In the genomic region with DNA sequence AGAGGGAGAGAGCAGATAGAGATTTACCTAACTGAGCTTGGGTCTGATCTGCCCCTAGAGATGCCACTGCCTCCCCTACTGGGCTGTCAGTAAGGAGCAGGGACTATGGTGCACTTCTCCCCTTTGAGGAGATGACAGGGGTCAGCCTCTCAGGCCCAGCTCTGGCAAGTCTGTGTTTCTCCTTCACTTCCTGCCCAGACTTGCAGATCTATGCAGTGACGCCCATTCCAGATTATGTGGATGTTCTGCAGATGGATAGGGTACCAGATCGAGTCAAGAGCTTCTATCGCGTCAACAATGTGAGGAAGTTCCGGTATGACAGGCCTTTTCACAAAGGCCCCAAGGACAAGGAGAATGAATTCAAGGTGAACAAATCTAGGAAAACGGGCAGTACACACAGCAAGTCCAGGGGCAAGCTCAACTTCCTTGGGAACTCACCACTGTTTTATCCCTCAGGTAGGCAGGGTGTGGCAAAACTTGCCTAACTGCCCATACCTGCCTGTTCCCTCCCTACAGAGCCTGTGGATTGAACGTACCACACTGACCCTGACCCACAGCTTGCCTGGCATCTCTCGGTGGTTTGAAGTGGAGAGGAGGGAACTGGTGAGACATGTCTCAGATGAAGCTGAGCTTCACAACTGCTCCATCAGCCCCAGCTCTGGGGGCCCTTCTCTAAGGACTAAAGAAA, we compare ENCODE assay signal across 24 cellular contexts.
"Had no signal": no experiment of that assay in that cellular context is flagged by ENCODE, and none has a peak within 500 bp of the region (broad histone marks: within the 10 kb centered on the region; RNA-seq: fewer than 3 reads in every experiment).

No MANE protein-coding gene starts in this region.

- H3K4me1 ChIP-seq: body of pancreas, heart left ventricle, right lobe of liver, testis had no signal

- DNase-seq: activated CD4-positive, alpha-beta memory T cell treated with anti-CD3 and anti-CD28 coated beads for 36 hours; activated CD4-positive, alpha-beta T cell treated with anti-CD3 and anti-CD28 coated beads for 48 hours; activated CD4-positive, CD25-positive, alpha-beta regulatory T cell; activated gamma-delta T cell treated with Interleukin-2 at 50 U/mL for 16 hours; activated T-cell treated with anti-CD3 and anti-CD28 coated beads, Interleukin-2, amount 50 U/mL, for 72 hours; anterior cingulate cortex; body of pancreas; central memory CD4-positive, alpha-beta T cell; dermis blood vessel endothelial cell; effector CD8-positive, alpha-beta T cell; heart left ventricle; islet precursor cell; left colon; mesenchymal stem cell; mucosa of descending colon; nephron progenitor cell; nucleus accumbens; stimulated activated CD4-positive, alpha-beta T cell treated with anti-CD3 and anti-CD28 coated beads, Interleukin-1b, Interleukin-23, amount 100 ng/mL, for 48 hours; T-helper 17 cell; testis; trophoblast cell had no signal

- H3K36me3 ChIP-seq: heart left ventricle, right lobe of liver had no signal

- H3K27ac ChIP-seq: body of pancreas, heart left ventricle, right lobe of liver, testis had no signal

- ATAC-seq: activated T-cell treated with anti-CD3 and anti-CD28 coated beads, Interleukin-2, amount 50 U/mL, for 72 hours; body of pancreas; left colon; mucosa of descending colon; right lobe of liver; stimulated activated memory B cell treated with anti-CD40 and anti-IgM and Interleukin-4, amounts not matched to agents 10 μg/mL and 1 μg/mL and 100 μg/mL, for 72 hours; T-helper 17 cell had no signal

- H3K4me3 ChIP-seq: body of pancreas, heart left ventricle, mucosa of descending colon, right lobe of liver, skin epidermis, testis had no signal

- H3K27me3 ChIP-seq: body of pancreas, heart left ventricle, right lobe of liver, testis had no signal

- H3K9me3 ChIP-seq: body of pancreas, heart left ventricle, mucosa of descending colon, right lobe of liver, testis had no signal
